Comparison of ENCODE assay signal across 7 cellular contexts in genomic region chr16:58464047-58464915, GRCh38. TPM values are rescaled to one million over a fixed set of nuclear protein-coding genes. Genes with fewer than 3 reads are reported as not detected.
A peak's percentile ranks its signal among the peaks of the same experiment; 100 is the strongest.
DNase-seq lines count a peak whose midpoint lies in the region; TF ChIP-seq lines count a peak whose summit lies in the region.

No MANE protein-coding gene starts in this region.

- H3K4me1 ChIP-seq in SK-N-SH (ENCODE audit: control insufficient read depth in 1 of 2, insufficient read depth in 2 of 2, low read depth in 1 of 2, low read length in 1 of 2): peaks cover 0 to 5% of the 10 kb centered on the region in 2 experiments; a peak in 1 of 4 replicates

- H4K20me1 ChIP-seq in SK-N-SH (ENCODE audit: insufficient read depth): no peaks in the 10 kb centered on the region

- H3K27ac ChIP-seq in SK-N-SH (ENCODE audit: low read depth in 2 of 2, low read length in 1 of 2): no peak overlapping the region

- CTCF ChIA-PET in SK-N-SH (lab: Yijun Ruan, JAX): interaction anchor here (0.5 to 3.3 kb wide), 11 partner anchors 10 to 194 kb away, joined by 3 to 16 read pairs (median 5); no protein-coding TSS in a partner anchor

- H3K79me2 ChIP-seq in SK-N-SH (ENCODE audit: insufficient read depth): no peaks in the 10 kb centered on the region

- H3K9me2 ChIP-seq in SK-N-SH: no peaks in the 10 kb centered on the region

- no peaks in the 10 kb centered on the region for H3K36me3 ChIP-seq in H7 (replicated peaks; ENCODE audit: control insufficient read depth, insufficient read depth, low read length)
- H3K36me3 ChIP-seq in SK-N-SH (replicated peaks in 1 of 2; ENCODE audit: control insufficient read depth in 1 of 2, insufficient read depth in 2 of 2, low read length in 1 of 2): no peaks in the 10 kb centered on the region

- DNase-seq in H7 (peak; percentile 86), SK-N-SH (peak; percentile 82), germinal center (ENCODE audit: low spot score) (peak; percentile 51), putamen (ENCODE audit: low spot score) (peak; percentile 46), NOMO-1 treated with DMSO at 0.1 percent for 48 hours (lab: John Stamatoyannopoulos, UW; ENCODE audit: unreplicated experiment) (no peak), NCI-H524 treated with DMSO at 0.1 percent for 48 hours (lab: John Stamatoyannopoulos, UW) (no peak), T-helper 1 cell (no peak)

- H3K4me3 ChIP-seq in H7 (ENCODE audit: insufficient read depth, low read depth, low read length) (peak overlapping the region; percentile 60), SK-N-SH (ENCODE audit: low read depth in 2 of 2, low read length in 1 of 2) (peak overlapping the region; percentile 49 to 58)

- H3K27me3 ChIP-seq in H7 (ENCODE audit: control insufficient read depth, insufficient read depth, low read length) (peaks cover 51% of the 10 kb centered on the region), SK-N-SH (ENCODE audit: insufficient read depth) (peaks cover 38% of the 10 kb centered on the region)

- H3F3A ChIP-seq in SK-N-SH (replicated peaks; ENCODE audit: insufficient read depth): no peaks in the 10 kb centered on the region

- H3K4me2 ChIP-seq in SK-N-SH: peak overlapping the region; percentile 89

- peak overlapping the region; percentile 56; the same call in 1 of the 2 replicates for H2AFZ ChIP-seq in SK-N-SH (ENCODE audit: low read depth)

- POLR2A ChIA-PET in SK-N-SH (lab: Yijun Ruan, JAX): no interaction called here

- no peak for TF ChIP-seq RAD21 in SK-N-SH (IDR thresholded peaks at IDR 0.05; ENCODE audit: low read length)

- TF ChIP-seq EP300 in SK-N-SH (IDR thresholded peaks at IDR 0.05; ENCODE audit: borderline replicate concordance in 1 of 2, low read depth in 1 of 2, low read length in 1 of 2): no peak

- no peaks in the 10 kb centered on the region for H3K9me3 ChIP-seq in SK-N-SH

- H3K9ac ChIP-seq in SK-N-SH: no peak overlapping the region

- no peak for TF ChIP-seq CTCF in SK-N-SH (IDR thresholded peaks at IDR 0.05)

- WGBS in SK-N-SH (ENCODE audit: low lambda C conversion rate): 5% methylated on average over 19 of the region's 86 CpGs

TF ChIP-seq in SK-N-SH, 30 proteins besides CTCF, POLR2A, EP300 and RAD21:
- 0 out of 2 replicates have a peak, but pooled peaks have one; percentile 33 for TF ChIP-seq EZH2phosphoT487 (IDR thresholded peaks at IDR 0.05; ENCODE audit: borderline replicate concordance, low read depth)
- no peak for TF ChIP-seq ELF1 (IDR thresholded peaks at IDR 0.05)
TF ChIP-seq in SK-N-SH: peak in this region for 1.

RNA-seq across cellular contexts. Expression of gene NDRG4, which starts 35.7 kb away (rescaled TPM):
- total RNA-seq in H7 (2014; rRNA removed; shearing (Covaris generic)): 24.9 and 27.6 TPM in 2 replicates
- polyA plus RNA-seq in SK-N-SH (2012; rRNA removed): 46.2 and 52.0 TPM in 2 replicates
- 18.9 and 28.9 TPM in 2 replicates for polyA plus RNA-seq in SK-N-SH (2012; cell fraction: cytosol; rRNA removed)
- polyA plus RNA-seq in SK-N-SH (2012; cell fraction: nucleus; rRNA removed): 127 and 159 TPM in 2 replicates

RNA-seq across cellular contexts. Expression of gene SETD6, which starts 51.0 kb away (rescaled TPM):
- 32.2 and 39.4 TPM in 2 replicates for total RNA-seq in H7 (2014; rRNA removed; shearing (Covaris generic))
- 17.2 and 22.2 TPM in 2 replicates for polyA plus RNA-seq in SK-N-SH (2012; rRNA removed)
- 8.7 and 9.0 TPM in 2 replicates for polyA plus RNA-seq in SK-N-SH (2012; cell fraction: cytosol; rRNA removed)
- polyA plus RNA-seq in SK-N-SH (2012; cell fraction: nucleus; rRNA removed): 107 and 134 TPM in 2 replicates

Comparison
In these comparisons a context has a peak if more than half of its experiments do, and no peak if none do; other contexts are left out.
1. DNase-seq: peak in H7 (single experiment), SK-N-SH (single experiment), germinal center (single experiment) and putamen (single experiment); none in NOMO-1 treated with DMSO at 0.1 percent for 48 hours (single experiment), NCI-H524 treated with DMSO at 0.1 percent for 48 hours (single experiment) and T-helper 1 cell (0 of 5).